8 cellular contexts compared by ENCODE assay signal in the genomic region with DNA sequence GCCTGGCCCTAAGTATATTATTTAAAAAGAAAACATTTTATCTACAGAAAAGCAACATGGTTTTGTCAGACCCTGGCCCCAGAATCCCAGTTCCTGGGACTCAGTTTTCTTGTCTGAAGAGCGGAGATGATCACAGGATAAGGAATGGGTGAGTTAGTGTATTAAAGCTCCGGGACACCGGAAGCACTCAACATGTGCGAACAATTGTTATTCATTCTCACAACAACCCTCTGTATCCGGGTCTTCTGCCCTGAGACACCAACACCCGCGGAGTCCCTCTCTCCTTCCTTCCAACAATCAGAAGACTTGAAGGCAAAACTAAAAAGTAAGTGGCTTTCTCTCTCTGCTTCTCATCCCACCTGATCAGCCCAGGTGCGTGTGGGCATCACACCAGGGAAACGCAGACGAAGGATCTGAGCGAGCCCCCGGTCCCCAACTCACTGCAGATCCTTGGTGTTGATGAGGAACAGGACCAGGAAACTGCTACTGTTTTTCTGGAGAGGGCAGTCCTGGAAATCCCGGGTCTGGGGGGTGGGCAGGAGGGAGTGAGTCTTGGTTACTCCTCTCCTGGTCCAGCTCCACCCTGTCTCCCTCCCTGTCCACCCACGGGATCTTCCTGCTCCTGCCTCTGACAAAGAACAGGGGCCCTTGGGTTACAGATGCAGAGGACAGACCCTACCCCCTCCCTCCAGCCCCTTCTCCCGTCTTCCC. TPM values are rescaled to one million over a fixed set of nuclear protein-coding genes. Genes with fewer than 3 reads are reported as not detected.
A peak's percentile ranks its signal among the peaks of the same experiment; 100 is the strongest.
DNase-seq lines count a peak whose midpoint lies in the region; FAIRE-seq and TF ChIP-seq lines count a peak whose summit lies in the region.
"Had no signal": no experiment of that assay in that cellular context is flagged by ENCODE, and none has a peak within 500 bp of the region (broad histone marks: within the 10 kb centered on the region; RNA-seq: fewer than 3 reads in every experiment).

No MANE protein-coding gene starts in this region.

- peaks cover 0 to 31% (median 21%) of the 10 kb centered on the region in 4 donors for H3K4me1 ChIP-seq in Peyer's patch

- no peak for TF ChIP-seq CTCF in BJ (IDR thresholded peaks at IDR 0.05; ENCODE audit: insufficient read depth, low read depth, low read length)
- TF ChIP-seq CTCF in Peyer's patch (IDR thresholded peaks at IDR 0.05): no peak
- TF ChIP-seq CTCF in D721Med (IDR thresholded peaks at IDR 0.05; ENCODE audit: insufficient read depth, missing control alignments): no peak

- peaks cover 13% of the 10 kb centered on the region for H3K36me3 ChIP-seq in BJ (ENCODE audit: control insufficient read depth, insufficient read depth, low read length)
- peaks cover 0 to 33% (median 0%) of the 10 kb centered on the region in 3 donors for H3K36me3 ChIP-seq in Peyer's patch

- CTCF ChIA-PET in BJ (lab: Yijun Ruan, JAX): interaction anchor here (1.2 to 6.6 kb wide), 3 partner anchors 74 to 219 kb away, joined by 5 to 51 read pairs (median 6); no protein-coding TSS in a partner anchor

- FAIRE-seq in D721Med (lab: Jason Lieb, UNC): no peak

- DNase-seq in BJ (ENCODE audit: low read depth) (no peak), Peyer's patch (no peak), kidney tubule cell (ENCODE audit: low spot score) (peak; percentile 33), NCI-H1694 treated with DMSO at 0.1 percent for 48 hours (lab: John Stamatoyannopoulos, UW) (no peak), D721Med (ENCODE audit: insufficient read length, low spot score) (no peak)
- DNase-seq in stimulated activated CD4-positive, alpha-beta T cell treated with anti-CD3 and anti-CD28 coated beads, Interleukin-4, amount 100 ng/mL, for 1 hour: no peak
- DNase-seq: stimulated activated CD4-positive, alpha-beta T cell treated with anti-CD3 and anti-CD28 coated beads, Interleukin-2, amount 100 ng/mL, for 24 hours; SW 1271 had no signal

- H3K9me3 ChIP-seq in Peyer's patch: no peaks in the 10 kb centered on the region

- H3K27ac ChIP-seq in Peyer's patch: peak overlapping the region in 3 of 4 donors; percentile 93 to 97 (median 96)

- no peak for TF ChIP-seq POLR2A in Peyer's patch (IDR thresholded peaks at IDR 0.05)

- POLR2A ChIA-PET in BJ (lab: Charles Lee): no interaction called here

- no peaks in the 10 kb centered on the region for H3K27me3 ChIP-seq in BJ (ENCODE audit: control insufficient read depth, insufficient read depth, low read length)
- H3K27me3 ChIP-seq in Peyer's patch: no peaks in the 10 kb centered on the region

- H3K4me3 ChIP-seq in BJ (ENCODE audit: low read depth, low read length) (0 out of 2 replicates have a peak overlapping the region, but pooled peaks have one; percentile 10), Peyer's patch (no peak overlapping the region)

RNA-seq across cellular contexts. Expression of gene GPR108, which starts 2.0 kb away (rescaled TPM):
- polyA plus RNA-seq in BJ (2011; rRNA removed): 56.1 and 71.4 TPM in 2 replicates
- 35.3 and 67.2 TPM in 2 replicates for polyA minus RNA-seq in BJ (2011; rRNA and poly(A)+ RNA removed)
- total RNA-seq in Peyer's patch: 100 to 1,000 TPM in 1 of 4 donors, 10 to 100 TPM in 3; 54.5 to 133 (median 92.2) TPM

RNA-seq across cellular contexts. Expression of gene TRIP10, which starts 4.1 kb away (rescaled TPM):
- polyA plus RNA-seq in BJ (2011; rRNA removed): 42.1 and 51.5 TPM in 2 replicates
- 21.6 and 27.7 TPM in 2 replicates for polyA minus RNA-seq in BJ (2011; rRNA and poly(A)+ RNA removed)
- 100 to 1,000 TPM in 1 of 4 donors, 10 to 100 TPM in 3; 30.1 to 314 (median 81.5) TPM for total RNA-seq in Peyer's patch

RNA-seq across cellular contexts. Expression of gene C3, which starts 14.9 kb away (rescaled TPM):
- polyA plus RNA-seq in BJ (2011; rRNA removed): 10.0 and 14.7 TPM in 2 replicates
- polyA minus RNA-seq in BJ (2011; rRNA and poly(A)+ RNA removed): 6.3 TPM in 2 replicates
- total RNA-seq in Peyer's patch: 100 to 1,000 TPM in 3 of 4 donors, 10 to 100 TPM in 1; 89.1 to 548 (median 264) TPM

RNA-seq across cellular contexts. Expression of gene SH2D3A, which starts 31.9 kb away (rescaled TPM):
- 0.07 TPM in 1 of 2 replicates, not detected in the other for polyA plus RNA-seq in BJ (2011; rRNA removed)
- polyA minus RNA-seq in BJ (2011; rRNA and poly(A)+ RNA removed): not detected in 2 replicates
- total RNA-seq in Peyer's patch: 100 to 1,000 TPM in 1 of 4 donors, 10 to 100 TPM in 3; 43.7 to 127 (median 91.9) TPM

RNA-seq across cellular contexts. Expression of gene VAV1, which starts 37.2 kb away (rescaled TPM):
- polyA plus RNA-seq in BJ (2011; rRNA removed): not detected in 2 replicates
- not detected in 2 replicates for polyA minus RNA-seq in BJ (2011; rRNA and poly(A)+ RNA removed)
- total RNA-seq in Peyer's patch: 10 to 100 TPM in 1 of 4 donors, 1 to 10 TPM in 3; 7.0 to 57.8 (median 7.7) TPM
